1 cellular context compared by ENCODE assay signal in the genomic region with DNA sequence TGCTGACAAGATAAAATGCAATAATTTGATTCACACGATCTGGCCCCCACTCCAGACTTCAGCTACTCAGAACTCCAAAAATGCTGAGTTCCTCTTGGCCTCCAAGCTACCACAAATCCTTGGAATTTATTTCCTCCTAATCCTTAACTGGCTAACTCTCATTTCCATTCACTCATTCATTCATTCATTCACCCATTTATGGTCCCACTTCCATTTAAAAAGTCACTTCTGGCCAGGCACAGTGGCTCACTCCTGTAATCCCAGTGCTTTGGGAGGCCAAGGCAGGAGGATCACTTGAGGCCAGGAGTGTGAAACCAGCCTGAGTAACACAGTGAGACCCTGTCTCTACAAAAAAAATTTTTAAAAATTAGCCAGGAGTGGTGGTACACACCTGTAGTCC.
TF ChIP-seq lines count a peak whose summit lies in the region.

No MANE protein-coding gene starts in this region.

TF ChIP-seq in K562, 482 proteins besides CTCF, POLR2A, EP300 and RAD21:
- no peak for TF ChIP-seq RNF2 (IDR thresholded peaks at IDR 0.05)
- TF ChIP-seq ZNF24 (IDR thresholded peaks at IDR 0.05) = peak; percentile 77; the same call in 1 of the 2 replicates
